25 cellular contexts compared by ENCODE assay signal in genomic region chr3:62207197-62207596, GRCh38.
A peak's percentile ranks its signal among the peaks of the same experiment; 100 is the strongest.
DNase-seq lines count a peak whose midpoint lies in the region; ATAC-seq, FAIRE-seq and TF ChIP-seq lines count a peak whose summit lies in the region.
"Had no signal": no experiment of that assay in that cellular context is flagged by ENCODE, and none has a peak within 500 bp of the region (broad histone marks: within the 10 kb centered on the region; RNA-seq: fewer than 3 reads in every experiment).

No MANE protein-coding gene starts in this region.

- H3K9me1 ChIP-seq in keratinocyte (ENCODE audit: control insufficient read depth, extremely low read depth, insufficient read depth, low read length), result no peaks in the 10 kb centered on the region

- H3K4me2 ChIP-seq in HepG2 (ENCODE audit: low read depth, low read length) (no peak overlapping the region), keratinocyte (ENCODE audit: control insufficient read depth, extremely low read depth, insufficient read depth, low read depth, low read length) (no peak overlapping the region)
- H3K4me2 ChIP-seq: BLaER1 had no signal

- H3K27me3 Mint-ChIP-seq in osteocyte (ENCODE audit: unreplicated experiment), result no peaks in the 10 kb centered on the region
- H3K27me3 Mint-ChIP-seq: CD4-positive, alpha-beta memory T cell; CD8-positive, alpha-beta memory T cell had no signal

- H3K4me1 ChIP-seq in liver (ENCODE audit: control insufficient read depth in 4 of 4, insufficient read depth in 4 of 4, low read length in 3 of 4) (peaks cover 0 to 6% (median 0%) of the 10 kb centered on the region in 4 donors), HepG2 (ENCODE audit: insufficient read depth, low read length) (no peaks in the 10 kb centered on the region), keratinocyte (ENCODE audit: control insufficient read depth, extremely low read depth, insufficient read depth, low read length) (no peaks in the 10 kb centered on the region), right lobe of liver (no peaks in the 10 kb centered on the region)
- H3K4me1 ChIP-seq: BLaER1 had no signal

- no peaks in the 10 kb centered on the region for H4K20me1 ChIP-seq in HepG2 (ENCODE audit: insufficient read depth, low read length)
- H4K20me1 ChIP-seq in keratinocyte (ENCODE audit: control insufficient read depth, extremely low read depth, insufficient read depth, low read length), result peaks cover 1% of the 10 kb centered on the region
- H4K20me1 ChIP-seq: BLaER1 had no signal

- H3K9me3 Mint-ChIP-seq in osteocyte (ENCODE audit: unreplicated experiment), result no peaks in the 10 kb centered on the region
- H3K9me3 Mint-ChIP-seq: CD4-positive, alpha-beta memory T cell; CD4-positive, CD25-positive, alpha-beta regulatory T cell had no signal

- FAIRE-seq in HepG2 (lab: Jason Lieb, UNC) (no peak), keratinocyte (lab: Jason Lieb, UNC) (peak; percentile 5)
- FAIRE-seq: A204.1, GM12891 had no signal

- H3K9ac ChIP-seq in liver (ENCODE audit: low read depth in 1 of 2, low read length in 2 of 2) (no peak overlapping the region), HepG2 (ENCODE audit: insufficient read depth, low read depth, low read length) (no peak overlapping the region), keratinocyte (ENCODE audit: control insufficient read depth, extremely low read depth, insufficient read depth, low read length) (no peak overlapping the region)
- H3K9ac ChIP-seq: BLaER1 had no signal

- 40% methylated on average over 3 of the region's 3 CpGs for WGBS in liver
- WGBS in HepG2 (ENCODE audit: low lambda C conversion rate), result 97% methylated on average over 3 of the region's 3 CpGs
- 28% methylated on average over 3 of the region's 3 CpGs for WGBS in right lobe of liver (ENCODE audit: insufficient coverage, low coverage, low lambda C conversion rate, missing lambda C conversion rate)

- no peaks in the 10 kb centered on the region for H3K27me3 ChIP-seq in liver (ENCODE audit: control insufficient read depth in 4 of 4, insufficient read depth in 4 of 4, low read length in 3 of 4)
- H3K27me3 ChIP-seq in HepG2 (ENCODE audit: control insufficient read depth in 1 of 2, insufficient read depth in 2 of 2, low read length in 2 of 2), result no peaks in the 10 kb centered on the region
- H3K27me3 ChIP-seq in keratinocyte (ENCODE audit: control insufficient read depth, extremely low read depth, insufficient read depth, low read length), result no peaks in the 10 kb centered on the region
- no peaks in the 10 kb centered on the region for H3K27me3 ChIP-seq in right lobe of liver
- H3K27me3 ChIP-seq: BE2C, BLaER1 had no signal

- no peak overlapping the region for H3K4me3 Mint-ChIP-seq in osteocyte (ENCODE audit: unreplicated experiment)
- H3K4me3 Mint-ChIP-seq: CD14-positive monocyte; CD4-positive, alpha-beta memory T cell; CD8-positive, alpha-beta memory T cell had no signal

- in situ Hi-C loops in HepG2 (cut with HindIII; ENCODE audit: extremely low pct_ligation_motif_present, low pct_unique_long_range_greater_than_20kb), result loop anchor here (10.0 kb wide), 1 partner anchor 348 kb away; no protein-coding TSS in a partner anchor

- TF ChIP-seq EP300 in HepG2 (IDR thresholded peaks at IDR 0.05; ENCODE audit: low read depth in 2 of 2, low read length in 2 of 2), result no peak
- TF ChIP-seq EP300 in HepG2 (CRISPR knock-in tag; IDR thresholded peaks at IDR 0.05; ENCODE audit: borderline replicate concordance), result no peak

- intact Hi-C loops in HepG2 (cut with micrococcal nuclease; ENCODE audit: unreplicated experiment), result no loop called here
- intact Hi-C loops in right lobe of liver (cut with DNase I), result no loop called here

- TF ChIP-seq RAD21 in liver (IDR thresholded peaks at IDR 0.05) (no peak), HepG2 (CRISPR knock-in tag; IDR thresholded peaks at IDR 0.05) (no peak)

- TF ChIP-seq POLR2A in HepG2 (IDR thresholded peaks at IDR 0.05; ENCODE audit: insufficient read depth in 1 of 2, low read depth in 2 of 2, low read length in 2 of 2), result no peak
- TF ChIP-seq POLR2A in right lobe of liver (IDR thresholded peaks at IDR 0.05), result no peak

- H3K4me3 ChIP-seq in liver (ENCODE audit: low read depth in 1 of 3, low read length in 3 of 3) (no peak overlapping the region), HepG2 (replicated peaks in 1 of 3; ENCODE audit: insufficient read depth in 1 of 3, low read depth in 2 of 3, low read length in 3 of 3) (no peak overlapping the region), keratinocyte (ENCODE audit: control insufficient read depth in 2 of 3, extremely low read depth in 1 of 3, insufficient read depth in 2 of 3, low read depth in 1 of 3, low read length in 3 of 3) (no peak overlapping the region), right lobe of liver (no peak overlapping the region)
- H3K4me3 ChIP-seq: BLaER1 had no signal

- TF ChIP-seq CTCF in liver (IDR thresholded peaks at IDR 0.05; ENCODE audit: low read depth, low read length, missing input control) (no peak), HepG2 (CRISPR knock-in tag; IDR thresholded peaks at IDR 0.05) (no peak), keratinocyte (optimal IDR thresholded peaks at IDR 0.05 in 1 of 3, IDR thresholded peaks at IDR 0.05 in 1 of 3, conservative IDR thresholded peaks at IDR 0.05 in 1 of 3; ENCODE audit: extremely low read depth in 1 of 3, insufficient read depth in 2 of 3, low read length in 3 of 3) (no peak), right lobe of liver (IDR thresholded peaks at IDR 0.05) (no peak), osteocyte (IDR thresholded peaks at IDR 0.05) (no peak)

- H3K36me3 Mint-ChIP-seq in osteocyte (ENCODE audit: unreplicated experiment), result peaks cover 8% of the 10 kb centered on the region
- H3K36me3 Mint-ChIP-seq: CD14-positive monocyte; CD4-positive, alpha-beta memory T cell; CD4-positive, CD25-positive, alpha-beta regulatory T cell; CD8-positive, alpha-beta memory T cell had no signal

- DNase-seq in HepG2 (ENCODE audit: low spot score), result no peak
- no peak for DNase-seq in keratinocyte (ENCODE audit: low read depth, low spot score)
- DNase-seq in right lobe of liver, result no peak
- no peak for DNase-seq in osteocyte (ENCODE audit: extremely low spot score, unreplicated experiment)
- DNase-seq: 8988T; ACHN; BE2C; C1 segment of cervical spinal cord; CD4-positive, alpha-beta memory T cell; CD4-positive, CD25-positive, alpha-beta regulatory T cell; CD8-positive, alpha-beta memory T cell; COR-L47; DMS 273 treated with DMSO at 0.1 percent for 48 hours; DMS153; DMS53; DMS79; DND-41; EL; GDM1 had no signal

- no peak overlapping the region for H3K27ac ChIP-seq in liver (ENCODE audit: low read depth in 1 of 2, low read length in 2 of 2)
- H3K27ac ChIP-seq in HepG2 (ENCODE audit: extremely low read length, insufficient read depth, low read length), result no peak overlapping the region
- no peak overlapping the region for H3K27ac ChIP-seq in keratinocyte (ENCODE audit: control insufficient read depth, insufficient read depth, low read length)
- H3K27ac ChIP-seq in right lobe of liver, result no peak overlapping the region
- H3K27ac ChIP-seq: BLaER1 had no signal

- H3K4me1 Mint-ChIP-seq in osteocyte (ENCODE audit: unreplicated experiment), result no peaks in the 10 kb centered on the region
- H3K4me1 Mint-ChIP-seq: CD4-positive, CD25-positive, alpha-beta regulatory T cell; CD8-positive, alpha-beta memory T cell had no signal

- POLR2A ChIA-PET in HepG2 (lab: Yijun Ruan, JAX), result no interaction called here

- CTCF ChIA-PET in HepG2 (lab: Yijun Ruan, JAX; ENCODE audit: low intra/inter-chr PET ratio, low total read pairs), result no interaction called here

- BruUV-seq in HepG2 (replicated peaks; lab: Mats Ljungman, UMichigan), result no TSS peak

- no peak overlapping the region for H2AFZ ChIP-seq in HepG2 (ENCODE audit: low read length)
- H2AFZ ChIP-seq in keratinocyte (ENCODE audit: control insufficient read depth, low read length), result no peak overlapping the region

- no peak overlapping the region for H3K27ac Mint-ChIP-seq in osteocyte (ENCODE audit: unreplicated experiment)
- H3K27ac Mint-ChIP-seq: CD14-positive monocyte; CD4-positive, CD25-positive, alpha-beta regulatory T cell; CD8-positive, alpha-beta memory T cell had no signal

- H3K79me2 ChIP-seq in HepG2 (ENCODE audit: insufficient read depth, low read length), result no peaks in the 10 kb centered on the region
- no peaks in the 10 kb centered on the region for H3K79me2 ChIP-seq in keratinocyte (ENCODE audit: control insufficient read depth, insufficient read depth, low read length)

- H3K9me3 ChIP-seq in liver (ENCODE audit: control insufficient read depth in 4 of 4, low read length in 3 of 4), result no peaks in the 10 kb centered on the region
- H3K9me3 ChIP-seq in HepG2 (ENCODE audit: low read length), result no peaks in the 10 kb centered on the region
- no peaks in the 10 kb centered on the region for H3K9me3 ChIP-seq in keratinocyte (ENCODE audit: control insufficient read depth, low read depth, low read length)
- H3K9me3 ChIP-seq in right lobe of liver, result no peaks in the 10 kb centered on the region
- H3K9me3 ChIP-seq: BE2C, BLaER1 had no signal

- dilution Hi-C loops in keratinocyte (cut with MboI; ENCODE audit: extremely low pct_ligation_motif_present, low sequenced_read_pairs), result no loop called here

- ATAC-seq in HepG2 (no peak), right lobe of liver (peak in 3 of 4 donors; percentile 55 to 75 (median 59)), GM21447 (IDR thresholded peaks at IDR 0.05; ENCODE audit: unreplicated experiment) (no peak)

- peaks cover 0 to 6% (median 2%) of the 10 kb centered on the region in 4 donors for H3K36me3 ChIP-seq in liver (ENCODE audit: control insufficient read depth in 4 of 4, insufficient read depth in 3 of 4, low read depth in 1 of 4, low read length in 3 of 4)
- H3K36me3 ChIP-seq in HepG2 (replicated peaks in 1 of 2; ENCODE audit: control insufficient read depth in 1 of 2, insufficient read depth in 2 of 2, low read length in 2 of 2), result peaks cover 2 to 27% of the 10 kb centered on the region in 2 experiments; a peak in 3 of 5 replicates
- H3K36me3 ChIP-seq in keratinocyte (ENCODE audit: control insufficient read depth in 2 of 2, extremely low read depth in 1 of 2, insufficient read depth in 2 of 2, low read length in 2 of 2), result peaks cover 0 to 5% of the 10 kb centered on the region in 2 experiments
- H3K36me3 ChIP-seq in right lobe of liver, result no peaks in the 10 kb centered on the region
- H3K36me3 ChIP-seq: BE2C had no signal

TF ChIP-seq in HepG2, 621 proteins besides CTCF, POLR2A, EP300 and RAD21 (continues in another document):
- no peak for TF ChIP-seq ZNF30 (CRISPR knock-in tag; IDR thresholded peaks at IDR 0.05)
- TF ChIP-seq NR3C1 (CRISPR knock-in tag; IDR thresholded peaks at IDR 0.05), result no peak
- TF ChIP-seq HDAC6 (IDR thresholded peaks at IDR 0.05; ENCODE audit: low read depth, low read length), result no peak
- TF ChIP-seq ISX (CRISPR knock-in tag; conservative IDR thresholded peaks at IDR 0.05), result no peak

Comparison
In these comparisons a context has a peak if more than half of its experiments do, and no peak if none do; other contexts are left out.
1. ATAC-seq: peak in right lobe of liver (3 of 4); none in HepG2 (single experiment) and GM21447 (single experiment).